In the genomic region with DNA sequence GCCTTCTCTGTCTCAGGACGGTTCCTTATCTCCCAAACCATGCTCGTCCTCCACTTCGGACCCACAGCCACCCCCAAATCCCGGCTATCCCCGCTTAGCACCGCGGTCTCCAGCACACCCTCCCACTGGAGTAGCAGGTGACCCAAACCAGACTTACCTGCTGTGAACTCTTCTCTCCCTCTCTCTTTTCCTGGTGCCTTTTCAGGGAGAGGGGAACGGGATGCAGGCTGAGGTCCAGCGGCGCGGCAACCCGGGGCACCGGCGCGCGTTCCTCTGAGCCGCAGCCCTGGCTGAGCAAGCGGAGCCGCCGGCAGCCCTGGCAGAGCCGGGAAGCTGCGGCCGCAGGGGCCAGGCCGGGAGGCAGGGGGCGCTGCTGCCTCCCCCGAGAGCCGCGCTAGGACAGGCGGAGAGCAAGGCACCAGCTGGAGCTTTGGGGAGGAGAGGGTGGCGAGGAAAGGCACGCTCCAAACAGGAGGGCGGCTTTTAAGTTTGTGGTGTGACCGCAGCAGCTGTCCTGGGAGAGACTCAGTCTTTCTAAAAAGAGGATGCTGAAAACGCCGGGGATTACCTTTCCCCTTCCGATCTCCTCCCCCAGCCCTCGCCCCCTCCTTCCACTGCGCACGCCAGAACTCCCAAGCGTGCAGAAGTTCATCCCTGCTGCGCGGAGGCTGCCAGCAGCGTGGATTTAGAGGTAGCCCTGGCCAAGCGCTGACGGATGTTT, we compare ENCODE assay signal across 1 cellular context.
A peak's percentile ranks its signal among the peaks of the same experiment; 100 is the strongest.
TF ChIP-seq lines count a peak whose summit lies in the region.

Gene SEMA3D, minus strand, starts transcription at position 536 of the 721 bp plus-strand sequence. CDS start 65,165 bp downstream, outside the sequence.

TF ChIP-seq in WTC11, 78 proteins besides CTCF, POLR2A, EP300 and RAD21:
- TF ChIP-seq ARID4B (CRISPR knock-in tag; IDR thresholded peaks at IDR 0.05; ENCODE audit: borderline replicate concordance) (0 out of 2 replicates have a peak, but pooled peaks have one; percentile 20), ZNF232 (CRISPR knock-in tag; IDR thresholded peaks at IDR 0.05) (peak; percentile 71; the same call in 1 of the 2 replicates), ZNF671 (CRISPR knock-in tag; IDR thresholded peaks at IDR 0.05) (no peak), KAT7 (CRISPR knock-in tag; IDR thresholded peaks at IDR 0.05; ENCODE audit: borderline replicate concordance) (0 out of 2 replicates have a peak, but pooled peaks have one; percentile 65), MAX (CRISPR knock-in tag; IDR thresholded peaks at IDR 0.05) (peak; percentile 55; the same call in 1 of the 2 replicates), SP1 (CRISPR knock-in tag; conservative IDR thresholded peaks at IDR 0.05) (peak; percentile 41; the same call in 1 of the 2 replicates), FOXP4 (CRISPR knock-in tag; IDR thresholded peaks at IDR 0.05) (no peak), CREM (CRISPR knock-in tag; IDR thresholded peaks at IDR 0.05) (0 out of 2 replicates have a peak, but pooled peaks have one; percentile 40), EMX1 (CRISPR knock-in tag; IDR thresholded peaks at IDR 0.05) (no peak), ZBTB43 (CRISPR knock-in tag; IDR thresholded peaks at IDR 0.05) (0 out of 2 replicates have a peak, but pooled peaks have one; percentile 68), SMAD3 (CRISPR knock-in tag; IDR thresholded peaks at IDR 0.05; ENCODE audit: borderline replicate concordance) (no peak), ZNF396 (CRISPR knock-in tag; IDR thresholded peaks at IDR 0.05; ENCODE audit: borderline replicate concordance) (no peak), CBFB (CRISPR knock-in tag; IDR thresholded peaks at IDR 0.05; ENCODE audit: low read depth) (no peak), ZNF138 (CRISPR knock-in tag; conservative IDR thresholded peaks at IDR 0.05) (peak; percentile 69; the same call in 1 of the 2 replicates), JUN (CRISPR knock-in tag; IDR thresholded peaks at IDR 0.05) (no peak), TEAD1 (CRISPR knock-in tag; IDR thresholded peaks at IDR 0.05) (peak; percentile 78; the same call in 1 of the 2 replicates), RELA (CRISPR knock-in tag; IDR thresholded peaks at IDR 0.05; ENCODE audit: borderline replicate concordance) (0 out of 2 replicates have a peak, but pooled peaks have one; percentile 68), GABPB1 (CRISPR knock-in tag; IDR thresholded peaks at IDR 0.05) (no peak), FOXP1 (CRISPR knock-in tag; IDR thresholded peaks at IDR 0.05; ENCODE audit: borderline replicate concordance) (peak; percentile 61; the same call in 1 of the 2 replicates), NR3C1 (CRISPR knock-in tag; conservative IDR thresholded peaks at IDR 0.05; ENCODE audit: low read depth) (0 out of 2 replicates have a peak, but pooled peaks have one; percentile 10), ZNF121 (CRISPR knock-in tag; IDR thresholded peaks at IDR 0.05) (no peak)
- TF ChIP-seq, protein P1, sequence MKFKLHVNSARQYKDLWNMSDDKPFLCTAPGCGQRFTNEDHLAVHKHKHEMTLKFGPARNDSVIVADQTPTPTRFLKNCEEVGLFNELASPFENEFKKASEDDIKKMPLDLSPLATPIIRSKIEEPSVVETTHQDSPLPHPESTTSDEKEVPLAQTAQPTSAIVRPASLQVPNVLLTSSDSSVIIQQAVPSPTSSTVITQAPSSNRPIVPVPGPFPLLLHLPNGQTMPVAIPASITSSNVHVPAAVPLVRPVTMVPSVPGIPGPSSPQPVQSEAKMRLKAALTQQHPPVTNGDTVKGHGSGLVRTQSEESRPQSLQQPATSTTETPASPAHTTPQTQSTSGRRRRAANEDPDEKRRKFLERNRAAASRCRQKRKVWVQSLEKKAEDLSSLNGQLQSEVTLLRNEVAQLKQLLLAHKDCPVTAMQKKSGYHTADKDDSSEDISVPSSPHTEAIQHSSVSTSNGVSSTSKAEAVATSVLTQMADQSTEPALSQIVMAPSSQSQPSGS (CRISPR knock-in tag; IDR thresholded peaks at IDR 0.05; ENCODE audit: borderline replicate concordance, low read depth), result no peak
- TF ChIP-seq, protein P2, sequence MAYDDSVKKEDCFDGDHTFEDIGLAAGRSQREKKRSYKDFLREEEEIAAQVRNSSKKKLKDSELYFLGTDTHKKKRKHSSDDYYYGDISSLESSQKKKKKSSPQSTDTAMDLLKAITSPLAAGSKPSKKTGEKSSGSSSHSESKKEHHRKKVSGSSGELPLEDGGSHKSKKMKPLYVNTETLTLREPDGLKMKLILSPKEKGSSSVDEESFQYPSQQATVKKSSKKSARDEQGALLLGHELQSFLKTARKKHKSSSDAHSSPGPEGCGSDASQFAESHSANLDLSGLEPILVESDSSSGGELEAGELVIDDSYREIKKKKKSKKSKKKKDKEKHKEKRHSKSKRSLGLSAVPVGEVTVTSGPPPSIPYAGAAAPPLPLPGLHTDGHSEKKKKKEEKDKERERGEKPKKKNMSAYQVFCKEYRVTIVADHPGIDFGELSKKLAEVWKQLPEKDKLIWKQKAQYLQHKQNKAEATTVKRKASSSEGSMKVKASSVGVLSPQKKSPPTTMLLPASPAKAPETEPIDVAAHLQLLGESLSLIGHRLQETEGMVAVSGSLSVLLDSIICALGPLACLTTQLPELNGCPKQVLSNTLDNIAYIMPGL (CRISPR knock-in tag; IDR thresholded peaks at IDR 0.05), result peak; percentile 99
- TF ChIP-seq, protein P3, sequence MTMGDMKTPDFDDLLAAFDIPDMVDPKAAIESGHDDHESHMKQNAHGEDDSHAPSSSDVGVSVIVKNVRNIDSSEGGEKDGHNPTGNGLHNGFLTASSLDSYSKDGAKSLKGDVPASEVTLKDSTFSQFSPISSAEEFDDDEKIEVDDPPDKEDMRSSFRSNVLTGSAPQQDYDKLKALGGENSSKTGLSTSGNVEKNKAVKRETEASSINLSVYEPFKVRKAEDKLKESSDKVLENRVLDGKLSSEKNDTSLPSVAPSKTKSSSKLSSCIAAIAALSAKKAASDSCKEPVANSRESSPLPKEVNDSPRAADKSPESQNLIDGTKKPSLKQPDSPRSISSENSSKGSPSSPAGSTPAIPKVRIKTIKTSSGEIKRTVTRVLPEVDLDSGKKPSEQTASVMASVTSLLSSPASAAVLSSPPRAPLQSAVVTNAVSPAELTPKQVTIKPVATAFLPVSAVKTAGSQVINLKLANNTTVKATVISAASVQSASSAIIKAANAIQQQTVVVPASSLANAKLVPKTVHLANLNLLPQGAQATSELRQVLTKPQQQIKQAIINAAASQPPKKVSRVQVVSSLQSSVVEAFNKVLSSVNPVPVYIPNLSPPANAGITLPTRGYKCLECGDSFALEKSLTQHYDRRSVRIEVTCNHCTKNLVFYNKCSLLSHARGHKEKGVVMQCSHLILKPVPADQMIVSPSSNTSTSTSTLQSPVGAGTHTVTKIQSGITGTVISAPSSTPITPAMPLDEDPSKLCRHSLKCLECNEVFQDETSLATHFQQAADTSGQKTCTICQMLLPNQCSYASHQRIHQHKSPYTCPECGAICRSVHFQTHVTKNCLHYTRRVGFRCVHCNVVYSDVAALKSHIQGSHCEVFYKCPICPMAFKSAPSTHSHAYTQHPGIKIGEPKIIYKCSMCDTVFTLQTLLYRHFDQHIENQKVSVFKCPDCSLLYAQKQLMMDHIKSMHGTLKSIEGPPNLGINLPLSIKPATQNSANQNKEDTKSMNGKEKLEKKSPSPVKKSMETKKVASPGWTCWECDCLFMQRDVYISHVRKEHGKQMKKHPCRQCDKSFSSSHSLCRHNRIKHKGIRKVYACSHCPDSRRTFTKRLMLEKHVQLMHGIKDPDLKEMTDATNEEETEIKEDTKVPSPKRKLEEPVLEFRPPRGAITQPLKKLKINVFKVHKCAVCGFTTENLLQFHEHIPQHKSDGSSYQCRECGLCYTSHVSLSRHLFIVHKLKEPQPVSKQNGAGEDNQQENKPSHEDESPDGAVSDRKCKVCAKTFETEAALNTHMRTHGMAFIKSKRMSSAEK (CRISPR knock-in tag; IDR thresholded peaks at IDR 0.05; ENCODE audit: borderline replicate concordance), result no peak
